In the genomic region with DNA sequence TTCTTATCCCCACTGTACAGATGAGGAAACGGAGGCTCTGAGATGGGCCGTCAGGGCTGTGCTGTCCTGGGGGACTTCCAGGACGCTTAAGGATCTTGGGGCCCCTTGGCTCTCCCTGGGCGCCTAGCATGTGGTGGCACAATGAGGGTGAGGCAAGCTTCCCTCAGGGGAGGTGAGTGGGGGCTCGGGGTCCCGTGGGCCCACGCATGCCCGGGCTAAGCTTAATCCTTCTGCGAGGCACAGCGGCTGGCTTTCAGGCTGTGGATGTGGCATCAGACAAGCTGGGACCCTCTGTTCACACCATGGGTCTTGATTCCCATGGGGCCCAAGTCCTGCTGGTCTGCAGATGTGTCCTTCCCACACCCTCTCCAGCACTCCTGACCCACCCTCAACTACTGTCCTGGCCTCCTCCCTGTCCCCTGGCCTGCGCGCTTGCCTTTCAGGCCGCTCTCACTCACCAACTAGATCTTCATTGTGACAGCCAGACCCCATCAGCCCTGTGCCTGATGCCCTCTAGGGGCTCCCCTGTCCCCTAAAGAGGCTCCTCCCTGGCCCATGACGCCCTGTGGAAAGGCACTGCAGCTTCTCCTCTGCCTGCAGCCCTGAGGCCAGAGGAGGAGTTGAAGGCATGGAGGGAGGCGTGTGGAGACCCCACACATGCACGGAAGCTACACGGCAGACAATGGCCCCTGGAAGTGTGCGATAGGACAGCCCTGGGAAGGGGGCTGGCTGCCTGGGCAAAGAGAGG, we compare ENCODE assay signal across 2 cellular contexts.
TF ChIP-seq lines count a peak whose summit lies in the region.

No MANE protein-coding gene starts in this region.

TF ChIP-seq in HCT116, 20 proteins besides CTCF, POLR2A, EP300 and RAD21:
- TF ChIP-seq, protein P1, sequence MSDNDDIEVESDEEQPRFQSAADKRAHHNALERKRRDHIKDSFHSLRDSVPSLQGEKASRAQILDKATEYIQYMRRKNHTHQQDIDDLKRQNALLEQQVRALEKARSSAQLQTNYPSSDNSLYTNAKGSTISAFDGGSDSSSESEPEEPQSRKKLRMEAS (IDR thresholded peaks at IDR 0.05), result no peak
- TF ChIP-seq JUND (IDR thresholded peaks at IDR 0.05), result no peak
- TF ChIP-seq POLR2AphosphoS5 (IDR thresholded peaks at IDR 0.05; ENCODE audit: low read depth, low read length), result no peak
- TF ChIP-seq EZH2 (IDR thresholded peaks at IDR 0.05), result no peak
- TF ChIP-seq SP1 (IDR thresholded peaks at IDR 0.05; ENCODE audit: low read depth), result no peak
- TF ChIP-seq, protein P2, sequence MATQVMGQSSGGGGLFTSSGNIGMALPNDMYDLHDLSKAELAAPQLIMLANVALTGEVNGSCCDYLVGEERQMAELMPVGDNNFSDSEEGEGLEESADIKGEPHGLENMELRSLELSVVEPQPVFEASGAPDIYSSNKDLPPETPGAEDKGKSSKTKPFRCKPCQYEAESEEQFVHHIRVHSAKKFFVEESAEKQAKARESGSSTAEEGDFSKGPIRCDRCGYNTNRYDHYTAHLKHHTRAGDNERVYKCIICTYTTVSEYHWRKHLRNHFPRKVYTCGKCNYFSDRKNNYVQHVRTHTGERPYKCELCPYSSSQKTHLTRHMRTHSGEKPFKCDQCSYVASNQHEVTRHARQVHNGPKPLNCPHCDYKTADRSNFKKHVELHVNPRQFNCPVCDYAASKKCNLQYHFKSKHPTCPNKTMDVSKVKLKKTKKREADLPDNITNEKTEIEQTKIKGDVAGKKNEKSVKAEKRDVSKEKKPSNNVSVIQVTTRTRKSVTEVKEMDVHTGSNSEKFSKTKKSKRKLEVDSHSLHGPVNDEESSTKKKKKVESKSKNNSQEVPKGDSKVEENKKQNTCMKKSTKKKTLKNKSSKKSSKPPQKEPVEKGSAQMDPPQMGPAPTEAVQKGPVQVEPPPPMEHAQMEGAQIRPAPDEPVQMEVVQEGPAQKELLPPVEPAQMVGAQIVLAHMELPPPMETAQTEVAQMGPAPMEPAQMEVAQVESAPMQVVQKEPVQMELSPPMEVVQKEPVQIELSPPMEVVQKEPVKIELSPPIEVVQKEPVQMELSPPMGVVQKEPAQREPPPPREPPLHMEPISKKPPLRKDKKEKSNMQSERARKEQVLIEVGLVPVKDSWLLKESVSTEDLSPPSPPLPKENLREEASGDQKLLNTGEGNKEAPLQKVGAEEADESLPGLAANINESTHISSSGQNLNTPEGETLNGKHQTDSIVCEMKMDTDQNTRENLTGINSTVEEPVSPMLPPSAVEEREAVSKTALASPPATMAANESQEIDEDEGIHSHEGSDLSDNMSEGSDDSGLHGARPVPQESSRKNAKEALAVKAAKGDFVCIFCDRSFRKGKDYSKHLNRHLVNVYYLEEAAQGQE (IDR thresholded peaks at IDR 0.05; ENCODE audit: low read depth), result no peak
- TF ChIP-seq CBX3 (IDR thresholded peaks at IDR 0.05; ENCODE audit: low read depth), result no peak
- TF ChIP-seq, protein P3, sequence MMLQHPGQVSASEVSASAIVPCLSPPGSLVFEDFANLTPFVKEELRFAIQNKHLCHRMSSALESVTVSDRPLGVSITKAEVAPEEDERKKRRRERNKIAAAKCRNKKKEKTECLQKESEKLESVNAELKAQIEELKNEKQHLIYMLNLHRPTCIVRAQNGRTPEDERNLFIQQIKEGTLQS (IDR thresholded peaks at IDR 0.05), result no peak
- TF ChIP-seq YY1 (IDR thresholded peaks at IDR 0.05; ENCODE audit: extremely low read depth, insufficient replicate concordance, low read depth, low read length), result no peak
- no peak for TF ChIP-seq ELF1 (IDR thresholded peaks at IDR 0.05; ENCODE audit: borderline replicate concordance, low read depth)

TF ChIP-seq in K562, 482 proteins besides CTCF, POLR2A, EP300 and RAD21:
- no peak for TF ChIP-seq SREBF1 (IDR thresholded peaks at IDR 0.05; ENCODE audit: borderline replicate concordance, low read depth, low read length)
- no peak for TF ChIP-seq NFE2L1 (tag; IDR thresholded peaks at IDR 0.05; ENCODE audit: borderline replicate concordance, low read depth)
- TF ChIP-seq, protein P4, sequence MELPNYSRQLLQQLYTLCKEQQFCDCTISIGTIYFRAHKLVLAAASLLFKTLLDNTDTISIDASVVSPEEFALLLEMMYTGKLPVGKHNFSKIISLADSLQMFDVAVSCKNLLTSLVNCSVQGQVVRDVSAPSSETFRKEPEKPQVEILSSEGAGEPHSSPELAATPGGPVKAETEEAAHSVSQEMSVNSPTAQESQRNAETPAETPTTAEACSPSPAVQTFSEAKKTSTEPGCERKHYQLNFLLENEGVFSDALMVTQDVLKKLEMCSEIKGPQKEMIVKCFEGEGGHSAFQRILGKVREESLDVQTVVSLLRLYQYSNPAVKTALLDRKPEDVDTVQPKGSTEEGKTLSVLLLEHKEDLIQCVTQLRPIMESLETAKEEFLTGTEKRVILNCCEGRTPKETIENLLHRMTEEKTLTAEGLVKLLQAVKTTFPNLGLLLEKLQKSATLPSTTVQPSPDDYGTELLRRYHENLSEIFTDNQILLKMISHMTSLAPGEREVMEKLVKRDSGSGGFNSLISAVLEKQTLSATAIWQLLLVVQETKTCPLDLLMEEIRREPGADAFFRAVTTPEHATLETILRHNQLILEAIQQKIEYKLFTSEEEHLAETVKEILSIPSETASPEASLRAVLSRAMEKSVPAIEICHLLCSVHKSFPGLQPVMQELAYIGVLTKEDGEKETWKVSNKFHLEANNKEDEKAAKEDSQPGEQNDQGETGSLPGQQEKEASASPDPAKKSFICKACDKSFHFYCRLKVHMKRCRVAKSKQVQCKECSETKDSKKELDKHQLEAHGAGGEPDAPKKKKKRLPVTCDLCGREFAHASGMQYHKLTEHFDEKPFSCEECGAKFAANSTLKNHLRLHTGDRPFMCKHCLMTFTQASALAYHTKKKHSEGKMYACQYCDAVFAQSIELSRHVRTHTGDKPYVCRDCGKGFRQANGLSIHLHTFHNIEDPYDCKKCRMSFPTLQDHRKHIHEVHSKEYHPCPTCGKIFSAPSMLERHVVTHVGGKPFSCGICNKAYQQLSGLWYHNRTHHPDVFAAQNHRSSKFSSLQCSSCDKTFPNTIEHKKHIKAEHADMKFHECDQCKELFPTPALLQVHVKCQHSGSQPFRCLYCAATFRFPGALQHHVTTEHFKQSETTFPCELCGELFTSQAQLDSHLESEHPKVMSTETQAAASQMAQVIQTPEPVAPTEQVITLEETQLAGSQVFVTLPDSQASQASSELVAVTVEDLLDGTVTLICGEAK (IDR thresholded peaks at IDR 0.05), result no peak
- TF ChIP-seq, protein P4 (CRISPR knock-in tag; IDR thresholded peaks at IDR 0.05), result no peak
- no peak for TF ChIP-seq ZNF699 (CRISPR knock-in tag; IDR thresholded peaks at IDR 0.05; ENCODE audit: insufficient replicate concordance)
- TF ChIP-seq GABPA (tag; conservative IDR thresholded peaks at IDR 0.05; ENCODE audit: low read depth), result no peak
- TF ChIP-seq, protein P5, sequence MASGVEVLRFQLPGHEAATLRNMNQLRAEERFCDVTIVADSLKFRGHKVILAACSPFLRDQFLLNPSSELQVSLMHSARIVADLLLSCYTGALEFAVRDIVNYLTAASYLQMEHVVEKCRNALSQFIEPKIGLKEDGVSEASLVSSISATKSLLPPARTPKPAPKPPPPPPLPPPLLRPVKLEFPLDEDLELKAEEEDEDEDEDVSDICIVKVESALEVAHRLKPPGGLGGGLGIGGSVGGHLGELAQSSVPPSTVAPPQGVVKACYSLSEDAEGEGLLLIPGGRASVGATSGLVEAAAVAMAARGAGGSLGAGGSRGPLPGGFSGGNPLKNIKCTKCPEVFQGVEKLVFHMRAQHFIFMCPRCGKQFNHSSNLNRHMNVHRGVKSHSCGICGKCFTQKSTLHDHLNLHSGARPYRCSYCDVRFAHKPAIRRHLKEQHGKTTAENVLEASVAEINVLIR (CRISPR knock-in tag; IDR thresholded peaks at IDR 0.05), result no peak
- no peak for TF ChIP-seq PHTF2 (CRISPR knock-in tag; IDR thresholded peaks at IDR 0.05)
- no peak for TF ChIP-seq ZSCAN32 (CRISPR knock-in tag; IDR thresholded peaks at IDR 0.05)
- no peak for TF ChIP-seq ZNF174 (CRISPR knock-in tag; IDR thresholded peaks at IDR 0.05)
- TF ChIP-seq, protein P6, sequence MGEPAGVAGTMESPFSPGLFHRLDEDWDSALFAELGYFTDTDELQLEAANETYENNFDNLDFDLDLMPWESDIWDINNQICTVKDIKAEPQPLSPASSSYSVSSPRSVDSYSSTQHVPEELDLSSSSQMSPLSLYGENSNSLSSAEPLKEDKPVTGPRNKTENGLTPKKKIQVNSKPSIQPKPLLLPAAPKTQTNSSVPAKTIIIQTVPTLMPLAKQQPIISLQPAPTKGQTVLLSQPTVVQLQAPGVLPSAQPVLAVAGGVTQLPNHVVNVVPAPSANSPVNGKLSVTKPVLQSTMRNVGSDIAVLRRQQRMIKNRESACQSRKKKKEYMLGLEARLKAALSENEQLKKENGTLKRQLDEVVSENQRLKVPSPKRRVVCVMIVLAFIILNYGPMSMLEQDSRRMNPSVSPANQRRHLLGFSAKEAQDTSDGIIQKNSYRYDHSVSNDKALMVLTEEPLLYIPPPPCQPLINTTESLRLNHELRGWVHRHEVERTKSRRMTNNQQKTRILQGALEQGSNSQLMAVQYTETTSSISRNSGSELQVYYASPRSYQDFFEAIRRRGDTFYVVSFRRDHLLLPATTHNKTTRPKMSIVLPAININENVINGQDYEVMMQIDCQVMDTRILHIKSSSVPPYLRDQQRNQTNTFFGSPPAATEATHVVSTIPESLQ (CRISPR knock-in tag; IDR thresholded peaks at IDR 0.05), result no peak
- TF ChIP-seq, protein P7, sequence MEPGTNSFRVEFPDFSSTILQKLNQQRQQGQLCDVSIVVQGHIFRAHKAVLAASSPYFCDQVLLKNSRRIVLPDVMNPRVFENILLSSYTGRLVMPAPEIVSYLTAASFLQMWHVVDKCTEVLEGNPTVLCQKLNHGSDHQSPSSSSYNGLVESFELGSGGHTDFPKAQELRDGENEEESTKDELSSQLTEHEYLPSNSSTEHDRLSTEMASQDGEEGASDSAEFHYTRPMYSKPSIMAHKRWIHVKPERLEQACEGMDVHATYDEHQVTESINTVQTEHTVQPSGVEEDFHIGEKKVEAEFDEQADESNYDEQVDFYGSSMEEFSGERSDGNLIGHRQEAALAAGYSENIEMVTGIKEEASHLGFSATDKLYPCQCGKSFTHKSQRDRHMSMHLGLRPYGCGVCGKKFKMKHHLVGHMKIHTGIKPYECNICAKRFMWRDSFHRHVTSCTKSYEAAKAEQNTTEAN (CRISPR knock-in tag; IDR thresholded peaks at IDR 0.05), result no peak
- TF ChIP-seq BMI1 (IDR thresholded peaks at IDR 0.05; ENCODE audit: low read length), result no peak
- TF ChIP-seq HMGN3 (IDR thresholded peaks at IDR 0.05; ENCODE audit: borderline replicate concordance, extremely low read depth, insufficient read length, low read depth, low read length), result no peak
- TF ChIP-seq ZNF76 (CRISPR knock-in tag; IDR thresholded peaks at IDR 0.05; ENCODE audit: borderline replicate concordance), result no peak
- no peak for TF ChIP-seq MAFK (IDR thresholded peaks at IDR 0.05; ENCODE audit: low read length)
- no peak for TF ChIP-seq ZBTB7A (IDR thresholded peaks at IDR 0.05; ENCODE audit: borderline replicate concordance, control insufficient read depth, low read depth, low read length)
- TF ChIP-seq FOXP1 (CRISPR knock-in tag; IDR thresholded peaks at IDR 0.05), result no peak
- TF ChIP-seq, protein P8, sequence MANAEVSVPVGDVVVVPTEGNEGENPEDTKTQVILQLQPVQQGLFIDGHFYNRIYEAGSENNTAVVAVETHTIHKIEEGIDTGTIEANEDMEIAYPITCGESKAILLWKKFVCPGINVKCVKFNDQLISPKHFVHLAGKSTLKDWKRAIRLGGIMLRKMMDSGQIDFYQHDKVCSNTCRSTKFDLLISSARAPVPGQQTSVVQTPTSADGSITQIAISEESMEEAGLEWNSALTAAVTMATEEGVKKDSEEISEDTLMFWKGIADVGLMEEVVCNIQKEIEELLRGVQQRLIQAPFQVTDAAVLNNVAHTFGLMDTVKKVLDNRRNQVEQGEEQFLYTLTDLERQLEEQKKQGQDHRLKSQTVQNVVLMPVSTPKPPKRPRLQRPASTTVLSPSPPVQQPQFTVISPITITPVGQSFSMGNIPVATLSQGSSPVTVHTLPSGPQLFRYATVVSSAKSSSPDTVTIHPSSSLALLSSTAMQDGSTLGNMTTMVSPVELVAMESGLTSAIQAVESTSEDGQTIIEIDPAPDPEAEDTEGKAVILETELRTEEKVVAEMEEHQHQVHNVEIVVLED (CRISPR knock-in tag; IDR thresholded peaks at IDR 0.05), result no peak
- TF ChIP-seq CBFA2T3 (IDR thresholded peaks at IDR 0.05), result no peak
- TF ChIP-seq, protein P9, sequence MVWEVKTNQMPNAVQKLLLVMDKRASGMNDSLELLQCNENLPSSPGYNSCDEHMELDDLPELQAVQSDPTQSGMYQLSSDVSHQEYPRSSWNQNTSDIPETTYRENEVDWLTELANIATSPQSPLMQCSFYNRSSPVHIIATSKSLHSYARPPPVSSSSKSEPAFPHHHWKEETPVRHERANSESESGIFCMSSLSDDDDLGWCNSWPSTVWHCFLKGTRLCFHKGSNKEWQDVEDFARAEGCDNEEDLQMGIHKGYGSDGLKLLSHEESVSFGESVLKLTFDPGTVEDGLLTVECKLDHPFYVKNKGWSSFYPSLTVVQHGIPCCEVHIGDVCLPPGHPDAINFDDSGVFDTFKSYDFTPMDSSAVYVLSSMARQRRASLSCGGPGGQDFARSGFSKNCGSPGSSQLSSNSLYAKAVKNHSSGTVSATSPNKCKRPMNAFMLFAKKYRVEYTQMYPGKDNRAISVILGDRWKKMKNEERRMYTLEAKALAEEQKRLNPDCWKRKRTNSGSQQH (CRISPR knock-in tag; IDR thresholded peaks at IDR 0.05), result no peak
